ENCODE assay signal across 8 cellular contexts in genomic region chr4:56435001-56435747, GRCh38. TPM values are rescaled to one million over a fixed set of nuclear protein-coding genes. Genes with fewer than 3 reads are reported as not detected.
A peak's percentile ranks its signal among the peaks of the same experiment; 100 is the strongest.
DNase-seq lines count a peak whose midpoint lies in the region; ATAC-seq and TF ChIP-seq lines count a peak whose summit lies in the region.

TSS of gene PPAT (minus strand) at chr4:56435615. CDS start at chr4:56435477, 138 bp downstream.

- POLR2A ChIA-PET in CD8-positive, alpha-beta T cell (lab: Charles Lee), result interaction anchor here (0.7 to 5.4 kb wide), 18 partner anchors 9 to 547 kb away, joined by 3 to 75 read pairs (median 5); partner anchors contain the start of genes AASDH, CEP135, NOA1 and POLR2B

- peaks cover 28% of the 10 kb centered on the region for H3K4me1 ChIP-seq in CD8-positive, alpha-beta T cell (ENCODE audit: insufficient read depth, low read length)

- H3K4me3 Mint-ChIP-seq in CD8-positive, alpha-beta T cell, result peak within 1 kb of the TSS; percentile 95

- no peaks in the 10 kb centered on the region for H3K27me3 ChIP-seq in CD8-positive, alpha-beta T cell (ENCODE audit: insufficient read depth, low read length)

- peaks cover 56% of the 10 kb centered on the region for H3K4me1 Mint-ChIP-seq in CD8-positive, alpha-beta T cell (ENCODE audit: low read depth)

- no peaks in the 10 kb centered on the region for H3K9me3 Mint-ChIP-seq in CD8-positive, alpha-beta T cell

- no peak for TF ChIP-seq CTCF in CD8-positive, alpha-beta T cell (IDR thresholded peaks at IDR 0.05)

- DNase-seq in CD8-positive, alpha-beta T cell, result peak; percentile 97 to 99 (median 99)
- DNase-seq in HK-2 (ENCODE audit: unreplicated experiment) (peak; percentile 98), medulla oblongata (ENCODE audit: extremely low spot score) (peak; percentile 98)
- peak; percentile 96 for DNase-seq in NK-92 treated with Interleukin-12 subunit alpha and Interleukin-12 subunit beta, amount 100 ng/mL, for 24 hours (lab: John Stamatoyannopoulos, UW)
- DNase-seq in activated CD8-positive, alpha-beta memory T cell treated with anti-CD3 and anti-CD28 coated beads for 24 hours, result peak; percentile 99
- peak; percentile 98 for DNase-seq in effector CD4-positive, alpha-beta T cell
- peak; percentile 96 for DNase-seq in stimulated activated CD8-positive, alpha-beta memory T cell treated with anti-CD3 and anti-CD28 coated beads, Interleukin-12 subunit alpha, Interleukin-12 subunit beta, amount 100 ng/mL, for 4 hours (ENCODE audit: low read depth)

- CTCF ChIA-PET in CD8-positive, alpha-beta T cell (lab: Charles Lee), result interaction anchor here (0.6 to 3.5 kb wide), 9 partner anchors 12 to 542 kb away, joined by 3 to 36 read pairs (median 4); partner anchors contain the start of genes AASDH and NOA1

- H3K27me3 Mint-ChIP-seq in CD8-positive, alpha-beta T cell (ENCODE audit: low read depth), result no peaks in the 10 kb centered on the region

- peak; percentile 84 for ATAC-seq in CD8-positive, alpha-beta T cell
- peak; percentile 69 for ATAC-seq in GM19452 (IDR thresholded peaks at IDR 0.05; ENCODE audit: unreplicated experiment)

- peaks cover 9% of the 10 kb centered on the region for H3K36me3 Mint-ChIP-seq in CD8-positive, alpha-beta T cell

- intact Hi-C loops in CD8-positive, alpha-beta T cell (cut with DNase I, micrococcal nuclease), result loop anchor here (1.0 to 10.0 kb wide), 9 partner anchors 10 to 1038 kb away; partner anchors contain the start of genes NOA1 (in 2 of the 2), SPINK2 (in 2 of the 2), CEP135 (in 1 of the 2) and REST (in 1 of the 2)

- H3K27ac ChIP-seq in CD8-positive, alpha-beta T cell (ENCODE audit: low read depth, low read length), result peak within 1 kb of the TSS; percentile 73

- peak within 1 kb of the TSS; percentile 97 for H3K27ac Mint-ChIP-seq in CD8-positive, alpha-beta T cell

- H3K9me3 ChIP-seq in CD8-positive, alpha-beta T cell (ENCODE audit: low read length), result no peaks in the 10 kb centered on the region

- no peaks in the 10 kb centered on the region for H3K36me3 ChIP-seq in CD8-positive, alpha-beta T cell (ENCODE audit: insufficient read depth, low read length)

- H3K4me3 ChIP-seq in CD8-positive, alpha-beta T cell (ENCODE audit: low read depth, low read length), result peak within 1 kb of the TSS; percentile 83

RNA-seq across cellular contexts. Expression of gene PPAT, which starts in this region (rescaled TPM):
- 1 to 10 TPM; 6.9 to 7.0 TPM for total RNA-seq in CD8-positive, alpha-beta T cell

Comparison
In these comparisons a context has a peak if more than half of its experiments do, and no peak if none do; other contexts are left out.
1. Peak in every context shown above with its lines: DNase-seq, ATAC-seq, H3K4me3 ChIP-seq and H3K27ac ChIP-seq.